ENCODE assay signal across 29 cellular contexts in the genomic region with DNA sequence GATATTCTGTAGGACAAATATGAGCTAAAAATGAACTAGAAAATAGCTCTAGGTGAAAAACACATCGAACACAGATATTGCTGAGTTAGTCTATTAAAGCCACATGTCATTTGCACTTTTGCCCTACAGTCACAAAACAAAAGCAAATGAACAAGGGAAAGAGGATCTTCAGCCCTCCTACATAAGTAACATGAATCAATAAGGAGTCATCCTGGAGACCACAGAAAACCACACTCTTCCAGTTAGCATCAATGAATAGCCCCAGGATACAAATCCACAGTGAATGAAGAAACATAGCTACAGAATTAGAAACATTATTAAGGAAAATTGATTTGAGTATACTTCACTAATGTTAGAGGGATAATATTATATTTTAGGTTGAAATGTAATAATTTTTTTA.
DNase-seq lines count a peak whose midpoint lies in the region; ATAC-seq and TF ChIP-seq lines count a peak whose summit lies in the region.
"Had no signal": no experiment of that assay in that cellular context is flagged by ENCODE, and none has a peak within 500 bp of the region (broad histone marks: within the 10 kb centered on the region; RNA-seq: fewer than 3 reads in every experiment).

No MANE protein-coding gene starts in this region.

- H3K9me3 ChIP-seq in GM23248 (ENCODE audit: low read depth) = no peaks in the 10 kb centered on the region
- H3K9me3 ChIP-seq: BE2C, right lobe of liver had no signal

- H3K9me2 ChIP-seq in GM23248 (ENCODE audit: insufficient read depth) = no peaks in the 10 kb centered on the region

- H3K4me3 Mint-ChIP-seq in natural killer cell treated with Interleukin-12 subunit alpha and Interleukin-12 subunit beta and Interleukin-15 and Interleukin-18, amount 100 ng/mL, for 72 hours = no peak overlapping the region
- H3K4me3 Mint-ChIP-seq: activated B cell treated with CpG ODN at 0.5 μM for 24 hours; activated CD4-positive, alpha-beta memory T cell treated with anti-CD3 and anti-CD28 coated beads for 36 hours; GM23338; naive thymus-derived CD8-positive, alpha-beta T cell had no signal

- H3K4me3 ChIP-seq in GM23248 = 0 out of 2 replicates have a peak overlapping the region, but pooled peaks have one; percentile 18
- H3K4me3 ChIP-seq: GM23338, right lobe of liver had no signal

- TF ChIP-seq POLR2A in erythroblast (IDR thresholded peaks at IDR 0.05; ENCODE audit: low read length) = no peak

- H3K27ac ChIP-seq in GM23248 = peak overlapping the region; percentile 9; the same call in 1 of the 2 replicates
- H3K27ac ChIP-seq: parathyroid adenoma, right lobe of liver had no signal

- WGBS in GM23248 (ENCODE audit: low coverage in 1 of 2, low lambda C conversion rate in 2 of 2, missing lambda C conversion rate in 2 of 2), 2 experiments = 0% methylated on average over 1 of the region's 1 CpG

- H3K79me2 ChIP-seq in GM23248 (ENCODE audit: insufficient read depth) = no peaks in the 10 kb centered on the region
- H3K79me2 ChIP-seq: parathyroid adenoma had no signal

- peaks cover 29% of the 10 kb centered on the region for H3K4me1 ChIP-seq in GM23248 (ENCODE audit: insufficient read depth)
- H3K4me1 ChIP-seq: BE2C, parathyroid adenoma, right lobe of liver had no signal

- H3K27me3 Mint-ChIP-seq in natural killer cell treated with Interleukin-12 subunit alpha and Interleukin-12 subunit beta and Interleukin-15 and Interleukin-18, amount 100 ng/mL, for 72 hours = no peaks in the 10 kb centered on the region
- H3K27me3 Mint-ChIP-seq: activated CD4-positive, alpha-beta memory T cell treated with anti-CD3 and anti-CD28 coated beads for 36 hours had no signal

- no peaks in the 10 kb centered on the region for H3K36me3 ChIP-seq in GM23248 (ENCODE audit: low read depth)
- H3K36me3 ChIP-seq: BE2C, right lobe of liver had no signal

- H3K9ac ChIP-seq in GM23248 = no peak overlapping the region
- H3K9ac ChIP-seq: parathyroid adenoma had no signal

- H3K4me2 ChIP-seq in GM23248 (ENCODE audit: unreplicated experiment) = peak overlapping the region; percentile 66
- H3K4me2 ChIP-seq: GM23338 had no signal

- no peak overlapping the region for H2AFZ ChIP-seq in GM23248
- H2AFZ ChIP-seq: GM23338, parathyroid adenoma had no signal

- in situ Hi-C loops in GM23248 (cut with MboI) = loop anchor here (10.0 kb wide), 1 partner anchor 284 kb away; no protein-coding TSS in a partner anchor

- H3K36me3 Mint-ChIP-seq in natural killer cell treated with Interleukin-12 subunit alpha and Interleukin-12 subunit beta and Interleukin-15 and Interleukin-18, amount 100 ng/mL, for 72 hours = no peaks in the 10 kb centered on the region
- H3K36me3 Mint-ChIP-seq: activated CD4-positive, alpha-beta memory T cell treated with anti-CD3 and anti-CD28 coated beads for 36 hours had no signal

- no peak overlapping the region for H3K27ac Mint-ChIP-seq in natural killer cell treated with Interleukin-12 subunit alpha and Interleukin-12 subunit beta and Interleukin-15 and Interleukin-18, amount 100 ng/mL, for 72 hours
- H3K27ac Mint-ChIP-seq: activated B cell treated with CpG ODN at 0.5 μM for 24 hours; activated CD4-positive, alpha-beta memory T cell treated with anti-CD3 and anti-CD28 coated beads for 36 hours; GM23338; naive thymus-derived CD8-positive, alpha-beta T cell had no signal

- DNase-seq in GM23248 (peak; percentile 88), RPMI7951 (ENCODE audit: low read depth) (peak; percentile 86), fibroblast of peridontal ligament (ENCODE audit: extremely low read depth) (peak; percentile 66), non-pigmented ciliary epithelial cell (ENCODE audit: low read depth) (peak; percentile 35), erythroblast (lab: John Stamatoyannopoulos, UW) (no peak), NCI-H1417 (lab: John Stamatoyannopoulos, UW) (no peak)
- no peak for DNase-seq in natural killer cell treated with Interleukin-12 subunit alpha and Interleukin-12 subunit beta and Interleukin-15 and Interleukin-18, amount 100 ng/mL, for 72 hours (ENCODE audit: low spot score)
- DNase-seq in activated T-cell treated with anti-CD3 and anti-CD28 coated beads, Interleukin-2, amount 50 U/mL, for 48 hours = no peak
- DNase-seq: activated B cell treated with CpG ODN at 0.5 μM for 24 hours; activated CD4-positive, alpha-beta memory T cell treated with anti-CD3 and anti-CD28 coated beads for 36 hours; activated gamma-delta T cell treated with Interleukin-2 at 50 U/mL for 16 hours; BE2C; central memory CD4-positive, alpha-beta T cell; COR-L47; DND-41; Kasumi-1; left colon; mesendoderm; naive thymus-derived CD8-positive, alpha-beta T cell; NCI-H1092; NCI-H2029 treated with DMSO at 0.1 percent for 48 hours; NCI-H446; NK-92 treated with Interleukin-12 subunit alpha and Interleukin-12 subunit beta, amount 100 ng/mL, for 24 hours; right lobe of liver; RPMI8226; stimulated activated CD8-positive, alpha-beta memory T cell treated with anti-CD3 and anti-CD28 coated beads, Interleukin-4, amount 100 ng/mL, for 48 hours; trophoblast cell had no signal

- peaks cover 6% of the 10 kb centered on the region for H3F3A ChIP-seq in GM23248 (ENCODE audit: insufficient read depth)

- no peaks in the 10 kb centered on the region for H3K4me1 Mint-ChIP-seq in natural killer cell treated with Interleukin-12 subunit alpha and Interleukin-12 subunit beta and Interleukin-15 and Interleukin-18, amount 100 ng/mL, for 72 hours (ENCODE audit: low read depth in 2 of 2)
- H3K4me1 Mint-ChIP-seq: activated B cell treated with CpG ODN at 0.5 μM for 24 hours had no signal

- no peak for ATAC-seq in natural killer cell treated with Interleukin-12 subunit alpha and Interleukin-12 subunit beta and Interleukin-15 and Interleukin-18, amount 100 ng/mL, for 72 hours
- ATAC-seq: GM23338; left colon; naive thymus-derived CD8-positive, alpha-beta T cell; right lobe of liver had no signal

- H3K27me3 ChIP-seq in GM23248 (replicated peaks; ENCODE audit: insufficient read depth) = no peaks in the 10 kb centered on the region
- H3K27me3 ChIP-seq: BE2C, right lobe of liver had no signal

- no peaks in the 10 kb centered on the region for H4K20me1 ChIP-seq in GM23248 (ENCODE audit: insufficient read depth)

- H3K9me3 Mint-ChIP-seq in natural killer cell treated with Interleukin-12 subunit alpha and Interleukin-12 subunit beta and Interleukin-15 and Interleukin-18, amount 100 ng/mL, for 72 hours = no peaks in the 10 kb centered on the region
- H3K9me3 Mint-ChIP-seq: activated B cell treated with CpG ODN at 0.5 μM for 24 hours; activated CD4-positive, alpha-beta memory T cell treated with anti-CD3 and anti-CD28 coated beads for 36 hours; GM23338; naive thymus-derived CD8-positive, alpha-beta T cell had no signal

Comparison
In these comparisons a context has a peak if more than half of its experiments do, and no peak if none do; other contexts are left out.
1. DNase-seq: peak in GM23248 (single experiment), RPMI7951 (single experiment), fibroblast of peridontal ligament (single experiment) and non-pigmented ciliary epithelial cell (single experiment); none in erythroblast (0 of 2), natural killer cell treated with Interleukin-12 subunit alpha and Interleukin-12 subunit beta and Interleukin-15 and Interleukin-18, amount 100 ng/mL, for 72 hours (single experiment), NCI-H1417 (0 of 3) and activated T-cell treated with anti-CD3 and anti-CD28 coated beads, Interleukin-2, amount 50 U/mL, for 48 hours (0 of 2).